Comparison of ENCODE assay signal across 20 cellular contexts in the genomic region with DNA sequence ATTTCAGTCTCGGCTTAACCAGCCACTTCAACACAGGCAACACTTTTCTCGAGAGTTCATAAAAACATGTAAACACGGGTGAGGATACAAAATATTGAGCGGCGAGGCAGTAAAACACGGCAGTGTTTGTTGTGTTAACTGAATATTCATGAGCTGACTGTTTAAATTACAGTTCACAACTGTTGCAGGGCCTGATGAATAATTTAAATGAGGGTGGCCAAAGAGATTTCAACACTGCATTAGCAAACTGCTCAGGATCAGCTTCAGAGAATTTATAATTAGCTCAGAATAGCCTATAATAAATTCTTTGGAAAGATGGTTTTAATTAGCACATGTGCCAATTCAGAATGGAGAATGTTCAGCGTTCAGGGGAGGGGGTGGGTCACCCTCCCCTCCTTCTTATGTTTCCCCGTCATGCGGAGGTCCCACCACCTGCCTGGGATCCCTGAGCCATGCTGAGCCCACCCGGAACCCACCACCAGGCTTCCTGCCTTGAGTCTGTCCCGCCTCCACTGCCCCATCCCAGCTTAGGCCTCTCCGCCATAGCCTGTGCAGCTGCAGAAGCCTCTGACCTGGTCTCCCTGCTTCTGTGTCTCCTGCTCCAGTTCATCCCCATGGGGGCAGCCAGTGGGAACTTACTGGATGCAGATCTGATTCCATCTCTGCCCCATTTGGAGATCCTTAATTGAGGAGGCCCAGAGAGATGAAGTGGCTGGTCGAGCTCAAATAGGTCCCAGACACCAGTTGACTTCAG.
A peak's percentile ranks its signal among the peaks of the same experiment; 100 is the strongest.
DNase-seq lines count a peak whose midpoint lies in the region; ATAC-seq and TF ChIP-seq lines count a peak whose summit lies in the region.
"Had no signal": no experiment of that assay in that cellular context is flagged by ENCODE, and none has a peak within 500 bp of the region (broad histone marks: within the 10 kb centered on the region; RNA-seq: fewer than 3 reads in every experiment).

No MANE protein-coding gene starts in this region.

- no peaks in the 10 kb centered on the region for H3K27me3 ChIP-seq in stomach
- H3K27me3 ChIP-seq: ascending aorta, uterus had no signal

- no peak for TF ChIP-seq POLR2A in stomach (IDR thresholded peaks at IDR 0.05)

- intact Hi-C loops in stomach (cut with DNase I; ENCODE audit: low total_unique reads) = no loop called here

- no peaks in the 10 kb centered on the region for H3K4me1 ChIP-seq in stomach
- H3K4me1 ChIP-seq: ascending aorta, uterus had no signal

- WGBS in stomach, 5 donors = 71 to 77% (median 76%) methylated on average over 13 of the region's 13 CpGs

- H3K36me3 ChIP-seq in stomach = no peaks in the 10 kb centered on the region
- H3K36me3 ChIP-seq: ascending aorta, uterus had no signal

- no peak overlapping the region for H3K4me3 ChIP-seq in stomach
- H3K4me3 ChIP-seq: ascending aorta, K562, skin epidermis, uterus had no signal

- TF ChIP-seq CTCF in stomach (IDR thresholded peaks at IDR 0.05) = no peak
- TF ChIP-seq CTCF in GM10266 (IDR thresholded peaks at IDR 0.05; ENCODE audit: control insufficient read depth, insufficient read depth, low read depth, missing control alignments) = no peak

- no peak for TF ChIP-seq EP300 in stomach (IDR thresholded peaks at IDR 0.05)

- ATAC-seq in HG02763 (IDR thresholded peaks at IDR 0.05; ENCODE audit: unreplicated experiment) (no peak), GM19395 (IDR thresholded peaks at IDR 0.05; ENCODE audit: unreplicated experiment) (no peak)
- ATAC-seq: activated CD4-positive, CD25-positive, alpha-beta regulatory T cell treated with anti-CD3 and anti-CD28 coated beads, Interleukin-2, amount 50 U/mL, for 24 hours; CD8-positive, alpha-beta T cell; K562 had no signal

- DNase-seq in activated effector memory CD4-positive, alpha-beta T cell treated with anti-CD3 and anti-CD28 coated beads, Interleukin-2, amount 50 U/mL, for 16 hours = peak; percentile 53
- DNase-seq in activated effector memory CD4-positive, alpha-beta T cell treated with Interleukin-2 at 50 U/mL for 16 hours = no peak
- DNase-seq in NCI-H526 (lab: John Stamatoyannopoulos, UW) (peak; percentile 72 to 77), fibroblast of peridontal ligament (ENCODE audit: extremely low read depth) (peak; percentile 38), stomach (peak; percentile 17), GM10266 (ENCODE audit: extremely low spot score) (no peak)
- DNase-seq: ACHN; activated naive CD4-positive, alpha-beta T cell; NCI-H1694 treated with DMSO at 0.1 percent for 48 hours; nephron progenitor cell; stimulated activated CD4-positive, alpha-beta T cell treated with anti-CD3 and anti-CD28 coated beads, Interleukin-4, amount 100 ng/mL, for 24 hours; substantia nigra; uterus had no signal

- no peak overlapping the region for H3K27ac ChIP-seq in stomach
- H3K27ac ChIP-seq: ascending aorta, skin epidermis, uterus had no signal

- H3K9me3 ChIP-seq in stomach = no peaks in the 10 kb centered on the region
- H3K9me3 ChIP-seq: ascending aorta, uterus had no signal

Comparison
In these comparisons a context has a peak if more than half of its experiments do, and no peak if none do; other contexts are left out.
1. DNase-seq: peak in activated effector memory CD4-positive, alpha-beta T cell treated with anti-CD3 and anti-CD28 coated beads, Interleukin-2, amount 50 U/mL, for 16 hours (single experiment), NCI-H526 (2 of 2), fibroblast of peridontal ligament (single experiment) and stomach (single experiment); none in activated effector memory CD4-positive, alpha-beta T cell treated with Interleukin-2 at 50 U/mL for 16 hours (single experiment) and GM10266 (single experiment).